In genomic region chr21:22575165-22575584, GRCh38 we compare ENCODE assay signal across 8 cellular contexts.
A peak's percentile ranks its signal among the peaks of the same experiment; 100 is the strongest.
DNase-seq lines count a peak whose midpoint lies in the region; ATAC-seq and TF ChIP-seq lines count a peak whose summit lies in the region.

No MANE protein-coding gene starts in this region.

- H3K27me3 Mint-ChIP-seq in CD8-positive, alpha-beta memory T cell: no peaks in the 10 kb centered on the region
- H3K27me3 Mint-ChIP-seq in CD8-positive, alpha-beta T cell (ENCODE audit: low read depth): no peaks in the 10 kb centered on the region

- H3K4me1 ChIP-seq in CD8-positive, alpha-beta memory T cell (ENCODE audit: insufficient read depth, low read length): no peaks in the 10 kb centered on the region
- H3K4me1 ChIP-seq in CD8-positive, alpha-beta T cell (ENCODE audit: insufficient read depth, low read length): no peaks in the 10 kb centered on the region

- H3K27ac Mint-ChIP-seq in CD8-positive, alpha-beta memory T cell: no peak overlapping the region
- H3K27ac Mint-ChIP-seq in CD8-positive, alpha-beta T cell: no peak overlapping the region

- no peaks in the 10 kb centered on the region for H3K36me3 Mint-ChIP-seq in CD8-positive, alpha-beta memory T cell
- no peaks in the 10 kb centered on the region for H3K36me3 Mint-ChIP-seq in CD8-positive, alpha-beta T cell

- POLR2A ChIA-PET in CD8-positive, alpha-beta memory T cell (lab: Charles Lee): no interaction called here
- POLR2A ChIA-PET in CD8-positive, alpha-beta T cell (lab: Charles Lee): no interaction called here

- CTCF ChIA-PET in CD8-positive, alpha-beta memory T cell (lab: Charles Lee): no interaction called here
- CTCF ChIA-PET in CD8-positive, alpha-beta T cell (lab: Charles Lee): interaction anchor here (1.2 kb wide), 1 partner anchor 15 kb away, joined by 4 read pairs; no protein-coding TSS in a partner anchor

- no peaks in the 10 kb centered on the region for H3K9me3 ChIP-seq in CD8-positive, alpha-beta memory T cell (ENCODE audit: low read length)
- no peaks in the 10 kb centered on the region for H3K9me3 ChIP-seq in CD8-positive, alpha-beta T cell (ENCODE audit: low read length)

- no peak for TF ChIP-seq CTCF in CD8-positive, alpha-beta T cell (IDR thresholded peaks at IDR 0.05)

- DNase-seq in COR-L47 (lab: John Stamatoyannopoulos, UW): peak; percentile 79
- DNase-seq in M059J (ENCODE audit: low read depth): peak; percentile 10
- DNase-seq in RKO (ENCODE audit: low spot score): peak; percentile 22
- DNase-seq in islet precursor cell: peak; percentile 58
- no peak for DNase-seq in activated CD4-positive, CD25-positive, alpha-beta regulatory T cell treated with anti-CD3 and anti-CD28 coated beads, Interleukin-2, amount 50 U/mL, for 72 hours
- DNase-seq in GF-D8 (lab: John Stamatoyannopoulos, UW): no peak
- DNase-seq in CD8-positive, alpha-beta memory T cell: no peak
- DNase-seq in CD8-positive, alpha-beta T cell: no peak

- no peak overlapping the region for H3K4me3 Mint-ChIP-seq in CD8-positive, alpha-beta memory T cell
- no peak overlapping the region for H3K4me3 Mint-ChIP-seq in CD8-positive, alpha-beta T cell

- H3K36me3 ChIP-seq in CD8-positive, alpha-beta memory T cell (ENCODE audit: insufficient read depth, low read length): no peaks in the 10 kb centered on the region
- no peaks in the 10 kb centered on the region for H3K36me3 ChIP-seq in CD8-positive, alpha-beta T cell (ENCODE audit: insufficient read depth, low read length)

- H3K27me3 ChIP-seq in CD8-positive, alpha-beta memory T cell (ENCODE audit: insufficient read depth, low read length, poor library complexity, severe bottlenecking): no peaks in the 10 kb centered on the region
- H3K27me3 ChIP-seq in CD8-positive, alpha-beta T cell (ENCODE audit: insufficient read depth, low read length): no peaks in the 10 kb centered on the region

- ATAC-seq in CD8-positive, alpha-beta T cell: no peak

- H3K27ac ChIP-seq in CD8-positive, alpha-beta memory T cell (ENCODE audit: low read depth, low read length): no peak overlapping the region
- H3K27ac ChIP-seq in CD8-positive, alpha-beta T cell (ENCODE audit: low read depth, low read length): no peak overlapping the region

- H3K4me1 Mint-ChIP-seq in CD8-positive, alpha-beta memory T cell: no peaks in the 10 kb centered on the region
- H3K4me1 Mint-ChIP-seq in CD8-positive, alpha-beta T cell (ENCODE audit: low read depth): peaks cover 2% of the 10 kb centered on the region

- peaks cover 0 to 23% (median 6%) of the 10 kb centered on the region in 5 donors for H3K9me3 Mint-ChIP-seq in CD8-positive, alpha-beta memory T cell
- no peaks in the 10 kb centered on the region for H3K9me3 Mint-ChIP-seq in CD8-positive, alpha-beta T cell

- no peak overlapping the region for H3K4me3 ChIP-seq in CD8-positive, alpha-beta memory T cell (ENCODE audit: low read length)
- H3K4me3 ChIP-seq in CD8-positive, alpha-beta T cell (ENCODE audit: low read depth, low read length): no peak overlapping the region

- intact Hi-C loops in CD8-positive, alpha-beta T cell (cut with DNase I, micrococcal nuclease): no loop called here

Comparison
In these comparisons a context has a peak if more than half of its experiments do, and no peak if none do; other contexts are left out.
1. DNase-seq: peak in COR-L47 (single experiment), M059J (single experiment), RKO (single experiment) and islet precursor cell (single experiment); none in activated CD4-positive, CD25-positive, alpha-beta regulatory T cell treated with anti-CD3 and anti-CD28 coated beads, Interleukin-2, amount 50 U/mL, for 72 hours (single experiment), GF-D8 (single experiment), CD8-positive, alpha-beta memory T cell (0 of 5) and CD8-positive, alpha-beta T cell (0 of 7).